ENCODE assay signal across 8 cellular contexts in the genomic region with DNA sequence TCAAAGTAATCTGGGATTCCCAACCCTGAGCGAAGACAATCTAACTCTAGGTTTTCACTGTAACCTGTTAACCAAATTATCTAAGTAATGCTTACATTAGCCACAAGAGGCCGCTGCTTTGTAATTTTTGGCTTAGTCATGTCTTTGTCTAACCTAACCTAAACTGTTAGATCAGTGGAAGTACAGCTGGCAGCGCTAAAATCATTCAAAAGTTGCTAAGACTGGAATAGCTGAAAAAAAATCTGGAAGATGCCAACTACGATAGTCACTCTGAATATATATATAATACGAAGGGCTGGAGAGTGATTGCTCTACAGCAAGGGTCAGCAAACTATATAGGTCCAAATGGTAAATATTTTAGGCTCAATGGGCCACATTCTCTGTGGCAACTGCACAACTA.
DNase-seq lines count a peak whose midpoint lies in the region; ATAC-seq lines count a peak whose summit lies in the region.

No MANE protein-coding gene starts in this region.

- ATAC-seq in GM19372 (IDR thresholded peaks at IDR 0.05; ENCODE audit: low read depth, unreplicated experiment) (peak; percentile 92), HG03280 (IDR thresholded peaks at IDR 0.05; ENCODE audit: unreplicated experiment) (peak; percentile 92)

- DNase-seq in DMS153 treated with DMSO at 0.1 percent for 48 hours (lab: John Stamatoyannopoulos, UW; ENCODE audit: unreplicated experiment) (peak; percentile 6), NCI-H526 (lab: John Stamatoyannopoulos, UW) (peak; percentile 42 to 76), fibroblast of the conjunctiva (ENCODE audit: low read depth) (peak; percentile 57), non-pigmented ciliary epithelial cell (ENCODE audit: low read depth) (peak; percentile 32), NCI-H187 treated with DMSO at 0.1 percent for 48 hours (lab: John Stamatoyannopoulos, UW) (no peak)
- DNase-seq in activated CD8-positive, alpha-beta memory T cell treated with anti-CD3 and anti-CD28 coated beads, Interleukin-2, amount 50 U/mL, for 4 hours, result peak; percentile 33
